20 cellular contexts compared by ENCODE assay signal in the genomic region with DNA sequence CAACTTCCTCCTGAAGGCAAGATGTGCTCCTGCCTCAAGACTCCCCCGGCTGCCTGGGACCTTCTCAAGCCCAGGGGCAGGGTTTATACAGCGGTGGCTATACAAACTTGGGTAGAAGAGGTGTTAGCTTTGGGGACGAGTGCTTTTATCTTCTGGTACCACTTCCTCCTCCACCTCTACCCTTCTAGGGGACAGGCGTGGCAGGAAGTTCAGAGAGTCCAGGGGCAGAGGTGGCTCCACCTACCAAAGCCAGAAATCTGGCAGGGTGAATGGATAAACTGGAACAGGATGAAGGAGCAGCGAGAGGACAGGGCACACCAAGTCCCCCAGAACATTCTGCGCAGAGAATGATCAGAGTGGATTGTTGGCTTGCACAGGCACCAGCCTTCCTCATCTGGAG. TPM values are rescaled to one million over a fixed set of nuclear protein-coding genes. Genes with fewer than 3 reads are reported as not detected.
A peak's percentile ranks its signal among the peaks of the same experiment; 100 is the strongest.
DNase-seq lines count a peak whose midpoint lies in the region; ATAC-seq and TF ChIP-seq lines count a peak whose summit lies in the region.
"Had no signal": no experiment of that assay in that cellular context is flagged by ENCODE, and none has a peak within 500 bp of the region (broad histone marks: within the 10 kb centered on the region; RNA-seq: fewer than 3 reads in every experiment).

No MANE protein-coding gene starts in this region.

- no peak overlapping the region for H2BK120ac ChIP-seq in neuronal stem cell (ENCODE audit: low read depth, low read length)

- no peak overlapping the region for H3K14ac ChIP-seq in neuronal stem cell (ENCODE audit: low read length)

- 78% methylated on average over 6 of the region's 6 CpGs for WGBS in hepatocyte (ENCODE audit: low lambda C conversion rate, missing lambda C conversion rate)
- WGBS in neuronal stem cell (ENCODE audit: extremely low coverage in 2 of 2, insufficient read length in 2 of 2, insufficient replicate concordance in 1 of 2), 2 donors: no CpG with 5 or more reads among the region's 6 CpGs

- TF ChIP-seq CTCF in Peyer's patch (IDR thresholded peaks at IDR 0.05): no peak
- no peak for TF ChIP-seq CTCF in hepatocyte (IDR thresholded peaks at IDR 0.05; ENCODE audit: poor library complexity)

- H3K4me3 Mint-ChIP-seq in activated naive CD4-positive, alpha-beta T cell treated with anti-CD3 and anti-CD28 coated beads, Interleukin-2, amount 10 ng/mL, durations not matched to agents 7 days and 5 days: no peak overlapping the region
- no peak overlapping the region for H3K4me3 Mint-ChIP-seq in stimulated activated naive B cell treated with anti-CD40 and anti-IgM and Interleukin-4, amounts not matched to agents 10 μg/mL and 1 μg/mL and 100 μg/mL, for 72 hours
- H3K4me3 Mint-ChIP-seq in activated T-helper 17 cell treated with anti-CD3 and anti-CD28 coated beads, Interleukin-2, amount 50 U/mL, for 72 hours: no peak overlapping the region
- H3K4me3 Mint-ChIP-seq: T-helper 1 cell treated with Interleukin-12 subunit alpha and Interleukin-12 subunit beta and Interleukin-4 antibody, amounts not matched to agents 30 μg/mL and 1 μg/mL, for 36 hours had no signal

- H3K27ac ChIP-seq in Peyer's patch: peak overlapping the region in 3 of 4 donors; percentile 60 to 82 (median 68)
- H3K27ac ChIP-seq in hepatocyte: peak overlapping the region; percentile 85
- H3K27ac ChIP-seq in neuronal stem cell (replicated peaks; ENCODE audit: low read length): no peak overlapping the region
- H3K27ac ChIP-seq: adrenal gland, gastroesophageal sphincter, testis had no signal

- H3K9me3 Mint-ChIP-seq in activated naive CD4-positive, alpha-beta T cell treated with anti-CD3 and anti-CD28 coated beads, Interleukin-2, amount 10 ng/mL, durations not matched to agents 7 days and 5 days: no peaks in the 10 kb centered on the region
- H3K9me3 Mint-ChIP-seq in activated naive CD4-positive, alpha-beta T cell treated with anti-CD3 and anti-CD28 coated beads, Interleukin-2, amount 50 U/mL, for 72 hours: no peaks in the 10 kb centered on the region
- H3K9me3 Mint-ChIP-seq in stimulated activated naive B cell treated with anti-CD40 and anti-IgM and Interleukin-4, amounts not matched to agents 10 μg/mL and 1 μg/mL and 100 μg/mL, for 72 hours: no peaks in the 10 kb centered on the region
- no peaks in the 10 kb centered on the region for H3K9me3 Mint-ChIP-seq in activated T-helper 17 cell treated with anti-CD3 and anti-CD28 coated beads, Interleukin-2, amount 50 U/mL, for 72 hours
- H3K9me3 Mint-ChIP-seq: T-helper 1 cell treated with Interleukin-12 subunit alpha and Interleukin-12 subunit beta and Interleukin-4 antibody, amounts not matched to agents 30 μg/mL and 1 μg/mL, for 36 hours had no signal

- H4K20me1 ChIP-seq in hepatocyte (ENCODE audit: insufficient read depth, poor library complexity, severe bottlenecking): no peaks in the 10 kb centered on the region

- no peak for ATAC-seq in activated naive CD4-positive, alpha-beta T cell treated with anti-CD3 and anti-CD28 coated beads, Interleukin-2, amount 50 U/mL, for 72 hours
- no peak for ATAC-seq in stimulated activated naive B cell treated with anti-CD40 and anti-IgM and Interleukin-4, amounts not matched to agents 10 μg/mL and 1 μg/mL and 100 μg/mL, for 72 hours (replicated peaks)
- ATAC-seq in activated T-helper 17 cell treated with anti-CD3 and anti-CD28 coated beads, Interleukin-2, amount 50 U/mL, for 72 hours (replicated peaks): no peak
- ATAC-seq: gastroesophageal sphincter had no signal

- no peak overlapping the region for H2BK15ac ChIP-seq in neuronal stem cell (ENCODE audit: low read length)

- no peaks in the 10 kb centered on the region for H3K9me2 ChIP-seq in hepatocyte (replicated peaks; ENCODE audit: insufficient read depth)

- H2AK5ac ChIP-seq in neuronal stem cell (ENCODE audit: low read depth, low read length): no peak overlapping the region

- CTCF ChIA-PET in activated naive CD4-positive, alpha-beta T cell treated with anti-CD3 and anti-CD28 coated beads, Interleukin-2, amount 10 ng/mL, durations not matched to agents 7 days and 5 days (lab: Charles Lee): no interaction called here

- H3K4me3 ChIP-seq in Peyer's patch: no peak overlapping the region
- H3K4me3 ChIP-seq in hepatocyte: no peak overlapping the region
- no peak overlapping the region for H3K4me3 ChIP-seq in neuronal stem cell (ENCODE audit: low read length in 2 of 2)
- H3K4me3 ChIP-seq: adrenal gland, gastroesophageal sphincter, testis had no signal

- H3K18ac ChIP-seq in neuronal stem cell (ENCODE audit: low read length): no peak overlapping the region

- H3K4me2 ChIP-seq in hepatocyte (no peak overlapping the region), neuronal stem cell (ENCODE audit: insufficient read depth, low read length, poor library complexity, severe bottlenecking) (no peak overlapping the region)

- H3K36me3 Mint-ChIP-seq in activated naive CD4-positive, alpha-beta T cell treated with anti-CD3 and anti-CD28 coated beads, Interleukin-2, amount 10 ng/mL, durations not matched to agents 7 days and 5 days: no peaks in the 10 kb centered on the region
- H3K36me3 Mint-ChIP-seq in activated naive CD4-positive, alpha-beta T cell treated with anti-CD3 and anti-CD28 coated beads, Interleukin-2, amount 50 U/mL, for 72 hours: no peaks in the 10 kb centered on the region
- H3K36me3 Mint-ChIP-seq in stimulated activated naive B cell treated with anti-CD40 and anti-IgM and Interleukin-4, amounts not matched to agents 10 μg/mL and 1 μg/mL and 100 μg/mL, for 72 hours: peaks cover 55 to 75% of the 10 kb centered on the region in 2 donors
- no peaks in the 10 kb centered on the region for H3K36me3 Mint-ChIP-seq in activated T-helper 17 cell treated with anti-CD3 and anti-CD28 coated beads, Interleukin-2, amount 50 U/mL, for 72 hours (ENCODE audit: low read depth)

- H4K91ac ChIP-seq in neuronal stem cell (ENCODE audit: low read depth, low read length, poor library complexity): no peak overlapping the region

- TF ChIP-seq POLR2A in Peyer's patch (IDR thresholded peaks at IDR 0.05): peak in 1 of 2 donors; percentile 61

- H3K9ac ChIP-seq in neuronal stem cell (ENCODE audit: low read depth, low read length, poor library complexity): no peak overlapping the region

- no peaks in the 10 kb centered on the region for H3K79me2 ChIP-seq in hepatocyte

- no peaks in the 10 kb centered on the region for H3K79me1 ChIP-seq in neuronal stem cell (ENCODE audit: low read depth, low read length)

- H3K23ac ChIP-seq in neuronal stem cell (ENCODE audit: low read depth, low read length, poor library complexity): no peak overlapping the region

- no peak overlapping the region for H3K4ac ChIP-seq in neuronal stem cell (ENCODE audit: low read length)

- no peak overlapping the region for H4K8ac ChIP-seq in neuronal stem cell (ENCODE audit: low read depth, low read length)

- H3K27me3 ChIP-seq in Peyer's patch (no peaks in the 10 kb centered on the region), hepatocyte (no peaks in the 10 kb centered on the region), neuronal stem cell (ENCODE audit: control insufficient read depth in 3 of 3, insufficient read depth in 3 of 3, low read depth in 1 of 3, low read length in 3 of 3) (peaks cover 0 to 36% (median 0%) of the 10 kb centered on the region in 3 experiments)
- H3K27me3 ChIP-seq: adrenal gland, testis had no signal

- H2AFZ ChIP-seq in hepatocyte (no peak overlapping the region), neuronal stem cell (ENCODE audit: low read length) (no peak overlapping the region)

- no peaks in the 10 kb centered on the region for H3K36me3 ChIP-seq in Peyer's patch
- no peaks in the 10 kb centered on the region for H3K36me3 ChIP-seq in hepatocyte (replicated peaks; ENCODE audit: insufficient read depth, low read depth)
- H3K36me3 ChIP-seq in neuronal stem cell (replicated peaks in 1 of 2; ENCODE audit: control insufficient read depth in 2 of 2, insufficient read depth in 2 of 2, low read length in 2 of 2): no peaks in the 10 kb centered on the region
- H3K36me3 ChIP-seq: adrenal gland, gastroesophageal sphincter, WERI-Rb-1 had no signal

- H3K9me3 ChIP-seq in Peyer's patch (no peaks in the 10 kb centered on the region), hepatocyte (ENCODE audit: low read depth) (no peaks in the 10 kb centered on the region), neuronal stem cell (replicated peaks in 1 of 2; ENCODE audit: control insufficient read depth in 2 of 2, insufficient read depth in 1 of 2, low read depth in 1 of 2, low read length in 2 of 2) (no peaks in the 10 kb centered on the region)
- H3K9me3 ChIP-seq: adrenal gland, gastroesophageal sphincter, testis had no signal

- H3K4me1 ChIP-seq in Peyer's patch (peaks cover 0 to 38% (median 4%) of the 10 kb centered on the region in 4 donors), hepatocyte (ENCODE audit: insufficient read depth) (peaks cover 39% of the 10 kb centered on the region), neuronal stem cell (ENCODE audit: control insufficient read depth in 2 of 2, insufficient read depth in 1 of 2, low read depth in 1 of 2, low read length in 2 of 2) (peaks cover 4 to 14% of the 10 kb centered on the region in 2 donors)
- H3K4me1 ChIP-seq: gastroesophageal sphincter had no signal

- H2BK5ac ChIP-seq in neuronal stem cell (ENCODE audit: low read length): no peak overlapping the region

- peaks cover 17% of the 10 kb centered on the region for H3K27me3 Mint-ChIP-seq in activated naive CD4-positive, alpha-beta T cell treated with anti-CD3 and anti-CD28 coated beads, Interleukin-2, amount 10 ng/mL, durations not matched to agents 7 days and 5 days
- no peaks in the 10 kb centered on the region for H3K27me3 Mint-ChIP-seq in stimulated activated naive B cell treated with anti-CD40 and anti-IgM and Interleukin-4, amounts not matched to agents 10 μg/mL and 1 μg/mL and 100 μg/mL, for 72 hours
- H3K27me3 Mint-ChIP-seq in activated T-helper 17 cell treated with anti-CD3 and anti-CD28 coated beads, Interleukin-2, amount 50 U/mL, for 72 hours: peaks cover 5% of the 10 kb centered on the region

- H3K4me1 Mint-ChIP-seq in activated naive CD4-positive, alpha-beta T cell treated with anti-CD3 and anti-CD28 coated beads, Interleukin-2, amount 10 ng/mL, durations not matched to agents 7 days and 5 days: peaks cover 13% of the 10 kb centered on the region
- peaks cover 7 to 14% of the 10 kb centered on the region in 2 donors for H3K4me1 Mint-ChIP-seq in stimulated activated naive B cell treated with anti-CD40 and anti-IgM and Interleukin-4, amounts not matched to agents 10 μg/mL and 1 μg/mL and 100 μg/mL, for 72 hours
- H3K4me1 Mint-ChIP-seq in activated T-helper 17 cell treated with anti-CD3 and anti-CD28 coated beads, Interleukin-2, amount 50 U/mL, for 72 hours: no peaks in the 10 kb centered on the region

- peak; percentile 27 for DNase-seq in activated naive CD4-positive, alpha-beta T cell treated with anti-CD3 and anti-CD28 coated beads, Interleukin-2, amount 10 ng/mL, durations not matched to agents 7 days and 5 days
- DNase-seq in activated naive CD4-positive, alpha-beta T cell treated with anti-CD3 and anti-CD28 coated beads, Interleukin-2, amount 50 U/mL, for 72 hours (ENCODE audit: low spot score in 2 of 2): no peak
- DNase-seq in Peyer's patch (peak in 2 of 3 donors; percentile 67 to 76), hepatocyte (ENCODE audit: low spot score) (no peak), neuronal stem cell (ENCODE audit: low spot score) (no peak), H4 (ENCODE audit: low spot score) (no peak)
- no peak for DNase-seq in stimulated activated naive B cell treated with anti-CD40 and anti-IgM and Interleukin-4, amounts not matched to agents 10 μg/mL and 1 μg/mL and 100 μg/mL, for 72 hours
- DNase-seq: activated CD4-positive, alpha-beta T cell treated with anti-CD3 and anti-CD28 coated beads, Interleukin-2, amount 50 U/mL, for 4 hours; adrenal gland; mesenchymal stem cell; NCI-H1436; NCI-H526 treated with DMSO at 0.1 percent for 48 hours; SHP77; stimulated activated CD4-positive, alpha-beta T cell treated with anti-CD3 and anti-CD28 coated beads, Interleukin-12 subunit alpha, Interleukin-12 subunit beta, amount 100 ng/mL, for 4 hours; stimulated activated CD8-positive, alpha-beta memory T cell treated with anti-CD3 and anti-CD28 coated beads, Interleukin-4, amount 100 ng/mL, for 48 hours; testis; WERI-Rb-1 had no signal

- peak overlapping the region; percentile 50 for H3K27ac Mint-ChIP-seq in activated naive CD4-positive, alpha-beta T cell treated with anti-CD3 and anti-CD28 coated beads, Interleukin-2, amount 10 ng/mL, durations not matched to agents 7 days and 5 days
- no peak overlapping the region for H3K27ac Mint-ChIP-seq in activated naive CD4-positive, alpha-beta T cell treated with anti-CD3 and anti-CD28 coated beads, Interleukin-2, amount 50 U/mL, for 72 hours
- H3K27ac Mint-ChIP-seq in stimulated activated naive B cell treated with anti-CD40 and anti-IgM and Interleukin-4, amounts not matched to agents 10 μg/mL and 1 μg/mL and 100 μg/mL, for 72 hours: peak overlapping the region; percentile 88
- H3K27ac Mint-ChIP-seq in activated T-helper 17 cell treated with anti-CD3 and anti-CD28 coated beads, Interleukin-2, amount 50 U/mL, for 72 hours: no peak overlapping the region
- H3K27ac Mint-ChIP-seq: T-helper 1 cell treated with Interleukin-12 subunit alpha and Interleukin-12 subunit beta and Interleukin-4 antibody, amounts not matched to agents 30 μg/mL and 1 μg/mL, for 36 hours had no signal

- no peak overlapping the region for H2BK12ac ChIP-seq in neuronal stem cell (ENCODE audit: low read length)

RNA-seq across cellular contexts. Expression of a gene that starts 24.0 kb away (rescaled TPM):
- 10 to 100 TPM; 48.4 to 64.7 TPM for total RNA-seq in activated naive CD4-positive, alpha-beta T cell treated with anti-CD3 and anti-CD28 coated beads, Interleukin-2, amount 50 U/mL, for 72 hours
- total RNA-seq in Peyer's patch: 100 to 1,000 TPM in 2 of 4 donors, 10 to 100 TPM in 2; 64.4 to 129 (median 95.8) TPM
- 158 and 186 TPM in 2 replicates for total RNA-seq in hepatocyte
- 128 and 141 TPM in 2 replicates for polyA plus RNA-seq in hepatocyte
- total RNA-seq in activated T-helper 17 cell treated with anti-CD3 and anti-CD28 coated beads, Interleukin-2, amount 50 U/mL, for 72 hours: 100 to 1,000 TPM in 1 of 2 donors, 10 to 100 TPM in 1; 80.3 to 101 TPM
- 37.0 TPM for polyA plus RNA-seq in neuronal stem cell (2013, experiment 1 of 2)
- polyA plus RNA-seq in neuronal stem cell (2013, experiment 2 of 2): 37.5 TPM
- total RNA-seq in H4 (2014; rRNA removed; shearing (Covaris generic)): 44.1 and 72.4 TPM in 2 replicates

Comparison
In these comparisons a context has a peak if more than half of its experiments do, and no peak if none do; other contexts are left out.
1. DNase-seq: peak in activated naive CD4-positive, alpha-beta T cell treated with anti-CD3 and anti-CD28 coated beads, Interleukin-2, amount 10 ng/mL, durations not matched to agents 7 days and 5 days (single experiment) and Peyer's patch (2 of 3); none in activated naive CD4-positive, alpha-beta T cell treated with anti-CD3 and anti-CD28 coated beads, Interleukin-2, amount 50 U/mL, for 72 hours (0 of 2), hepatocyte (single experiment), stimulated activated naive B cell treated with anti-CD40 and anti-IgM and Interleukin-4, amounts not matched to agents 10 μg/mL and 1 μg/mL and 100 μg/mL, for 72 hours (single experiment), neuronal stem cell (single experiment) and H4 (single experiment).
2. H3K27ac Mint-ChIP-seq: peak in activated naive CD4-positive, alpha-beta T cell treated with anti-CD3 and anti-CD28 coated beads, Interleukin-2, amount 10 ng/mL, durations not matched to agents 7 days and 5 days (single experiment) and stimulated activated naive B cell treated with anti-CD40 and anti-IgM and Interleukin-4, amounts not matched to agents 10 μg/mL and 1 μg/mL and 100 μg/mL, for 72 hours (single experiment); none in activated naive CD4-positive, alpha-beta T cell treated with anti-CD3 and anti-CD28 coated beads, Interleukin-2, amount 50 U/mL, for 72 hours (0 of 2) and activated T-helper 17 cell treated with anti-CD3 and anti-CD28 coated beads, Interleukin-2, amount 50 U/mL, for 72 hours (single experiment).